In the genomic region with DNA sequence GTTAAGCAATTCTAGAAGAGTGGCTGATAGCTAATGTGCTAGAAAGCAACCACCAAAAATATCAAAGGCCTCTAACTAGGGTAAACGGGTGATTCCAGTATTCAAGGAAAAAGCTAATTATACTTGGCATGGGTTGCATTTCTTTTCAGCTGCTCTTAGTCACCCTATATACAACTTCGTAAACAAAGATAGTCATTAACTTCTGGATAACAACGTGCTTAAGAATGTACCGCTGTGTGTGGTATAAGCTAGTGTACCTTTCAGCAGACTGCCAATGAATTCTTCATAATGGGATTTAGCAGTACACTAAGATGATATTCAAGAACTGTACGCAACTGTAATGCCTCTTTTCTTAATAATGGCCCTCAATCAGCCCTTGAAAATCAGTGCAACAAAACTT, we compare ENCODE assay signal across 26 cellular contexts. TPM values are rescaled to one million over a fixed set of nuclear protein-coding genes. Genes with fewer than 3 reads are reported as not detected.
DNase-seq lines count a peak whose midpoint lies in the region; ATAC-seq and TF ChIP-seq lines count a peak whose summit lies in the region.
"Had no signal": no experiment of that assay in that cellular context is flagged by ENCODE, and none has a peak within 500 bp of the region (broad histone marks: within the 10 kb centered on the region; RNA-seq: fewer than 3 reads in every experiment).

No MANE protein-coding gene starts in this region.

- H3K27ac ChIP-seq in cardiac muscle cell (peak overlapping the region; percentile 51), right cardiac atrium (ENCODE audit: low read length) (no peak overlapping the region), H9 (ENCODE audit: insufficient read length, low read depth, low read length) (no peak overlapping the region)
- H3K27ac ChIP-seq: esophagus muscularis mucosa, pancreas, uterus had no signal

- H3K27me3 ChIP-seq in cardiac muscle cell (no peaks in the 10 kb centered on the region), right cardiac atrium (ENCODE audit: control insufficient read depth, insufficient read depth) (no peaks in the 10 kb centered on the region), H9 (ENCODE audit: insufficient read depth, low read length) (no peaks in the 10 kb centered on the region)
- H3K27me3 ChIP-seq: esophagus muscularis mucosa, MG63, pancreas, uterus had no signal

- no peaks in the 10 kb centered on the region for H3K23me2 ChIP-seq in H9 (ENCODE audit: insufficient read length, low read depth, low read length, poor library complexity, severe bottlenecking)

- no peak overlapping the region for H2BK120ac ChIP-seq in H9 (ENCODE audit: low read depth, low read length, poor library complexity, severe bottlenecking)

- intact Hi-C loops in right cardiac atrium (cut with DNase I), result no loop called here

- H3K79me2 ChIP-seq in H9 (ENCODE audit: insufficient read depth, low read length), result no peaks in the 10 kb centered on the region

- peaks cover 1 to 7% of the 10 kb centered on the region in 2 donors for H3K9me3 Mint-ChIP-seq in effector memory CD8-positive, alpha-beta T cell
- H3K9me3 Mint-ChIP-seq in H9, result peaks cover 6 to 15% of the 10 kb centered on the region in 2 experiments; a peak in 4 of 5 replicates

- H3K27ac Mint-ChIP-seq in effector memory CD8-positive, alpha-beta T cell, result no peak overlapping the region
- H3K27ac Mint-ChIP-seq in H9, result no peak overlapping the region
- H3K27ac Mint-ChIP-seq: T-helper 2 cell treated with Interferon-gamma antibody and Interleukin-4, amounts not matched to agents 5 μg/mL and 100 μg/mL, for 36 hours had no signal

- no peak overlapping the region for H3K4ac ChIP-seq in H9 (ENCODE audit: low read depth, low read length)

- no peak overlapping the region for H3K4me3 Mint-ChIP-seq in effector memory CD8-positive, alpha-beta T cell
- no peak overlapping the region for H3K4me3 Mint-ChIP-seq in H9
- H3K4me3 Mint-ChIP-seq: naive thymus-derived CD8-positive, alpha-beta T cell; T-helper 2 cell treated with Interferon-gamma antibody and Interleukin-4, amounts not matched to agents 5 μg/mL and 100 μg/mL, for 36 hours had no signal

- H2AK5ac ChIP-seq in H9 (ENCODE audit: insufficient read length, low read length), result no peak overlapping the region

- DNase-seq in cardiac muscle cell (ENCODE audit: low read depth in 1 of 2, low spot score in 1 of 2) (no peak), right cardiac atrium (no peak), NCI-H82 (lab: John Stamatoyannopoulos, UW) (peak; percentile 56), epithelial cell of esophagus (ENCODE audit: low read depth) (peak; percentile 22), H9 (no peak)
- no peak for DNase-seq in effector memory CD8-positive, alpha-beta T cell
- DNase-seq: activated CD4-positive, alpha-beta T cell treated with anti-CD3 and anti-CD28 coated beads, Interleukin-2, amount 50 U/mL, for 48 hours; amniotic stem cell; C1 segment of cervical spinal cord; Calu3; effector CD4-positive, alpha-beta T cell; left cardiac atrium; MG63; naive thymus-derived CD8-positive, alpha-beta T cell; NCI-H1436 treated with DMSO at 0.1 percent for 48 hours; NK-92 treated with Interleukin-12 subunit alpha and Interleukin-12 subunit beta, amount 100 ng/mL, for 24 hours; pancreas; SK-N-SH; uterus had no signal

- no peak overlapping the region for H3K14ac ChIP-seq in H9 (ENCODE audit: insufficient read depth, low read length)

- H3K9me3 ChIP-seq in cardiac muscle cell (ENCODE audit: low read depth) (no peaks in the 10 kb centered on the region), right cardiac atrium (ENCODE audit: control insufficient read depth, low read length) (no peaks in the 10 kb centered on the region), H9 (ENCODE audit: control insufficient read depth, low read depth, low read length) (no peaks in the 10 kb centered on the region)
- H3K9me3 ChIP-seq: esophagus muscularis mucosa, pancreas, uterus had no signal

- TF ChIP-seq CTCF in cardiac muscle cell (IDR thresholded peaks at IDR 0.05; ENCODE audit: low read depth, low read length), result no peak
- TF ChIP-seq CTCF in epithelial cell of esophagus (IDR thresholded peaks at IDR 0.05; ENCODE audit: insufficient read depth, low read depth, low read length, missing control alignments), result no peak
- no peak for TF ChIP-seq CTCF in H9 (conservative IDR thresholded peaks at IDR 0.05)

- H3K18ac ChIP-seq in H9 (ENCODE audit: insufficient read length, low read depth, low read length), result no peak overlapping the region

- no peak for ATAC-seq in right cardiac atrium
- no peak for ATAC-seq in effector memory CD8-positive, alpha-beta T cell (replicated peaks)
- ATAC-seq in HG03108 (IDR thresholded peaks at IDR 0.05; ENCODE audit: unreplicated experiment), result no peak
- ATAC-seq in GM21360 (IDR thresholded peaks at IDR 0.05; ENCODE audit: unreplicated experiment), result no peak
- ATAC-seq: HCT116; left cardiac atrium; naive thymus-derived CD8-positive, alpha-beta T cell; pancreas; sciatic nerve had no signal

- no peak overlapping the region for H3K4me3 ChIP-seq in cardiac muscle cell
- no peak overlapping the region for H3K4me3 ChIP-seq in right cardiac atrium (ENCODE audit: low read length)
- H3K4me3 ChIP-seq in epithelial cell of esophagus (ENCODE audit: low read length), result no peak overlapping the region
- H3K4me3 ChIP-seq: esophagus muscularis mucosa, MG63, pancreas, uterus had no signal

- 84% methylated on average over 5 of the region's 5 CpGs for WGBS in right cardiac atrium
- WGBS in H9 (ENCODE audit: extremely low coverage, insufficient read length, low lambda C conversion rate), result no CpG with 5 or more reads among the region's 5 CpGs

- H3K79me1 ChIP-seq in H9 (ENCODE audit: insufficient read depth, low read depth, low read length, poor library complexity, severe bottlenecking), result no peaks in the 10 kb centered on the region

- H2AFZ ChIP-seq in H9 (ENCODE audit: low read length), result no peak overlapping the region

- H3K56ac ChIP-seq in H9 (ENCODE audit: insufficient read length, low read depth, low read length), result no peak overlapping the region

- H4K5ac ChIP-seq in H9 (ENCODE audit: insufficient read length, low read depth, low read length), result no peak overlapping the region

- no peak overlapping the region for H3K23ac ChIP-seq in H9 (ENCODE audit: insufficient read length, low read depth, low read length)

- H3K9ac ChIP-seq in H9 (ENCODE audit: extremely low read depth, insufficient read length, low read length), result no peak overlapping the region
- H3K9ac ChIP-seq: SK-N-SH had no signal

- H3K4me2 ChIP-seq in H9 (ENCODE audit: insufficient read depth, insufficient read length, low read length), result no peak overlapping the region
- H3K4me2 ChIP-seq: SK-N-SH had no signal

- H3K4me1 Mint-ChIP-seq in effector memory CD8-positive, alpha-beta T cell (ENCODE audit: low read depth in 2 of 2), result peaks cover 37 to 47% of the 10 kb centered on the region in 2 donors
- peaks cover 0 to 4% of the 10 kb centered on the region in 2 experiments; a peak in 2 of 4 replicates for H3K4me1 Mint-ChIP-seq in H9

- H3T11ph ChIP-seq in H9 (ENCODE audit: low read length), result no peak overlapping the region

- H3K4me1 ChIP-seq in cardiac muscle cell (ENCODE audit: low read depth), result no peaks in the 10 kb centered on the region
- H3K4me1 ChIP-seq in right cardiac atrium (ENCODE audit: control insufficient read depth, insufficient read depth, low read length), result no peaks in the 10 kb centered on the region
- H3K4me1 ChIP-seq in H9 (ENCODE audit: insufficient read depth, low read length), result no peaks in the 10 kb centered on the region
- H3K4me1 ChIP-seq: esophagus muscularis mucosa, pancreas, uterus had no signal

- H2BK15ac ChIP-seq in H9 (ENCODE audit: low read depth, low read length), result no peak overlapping the region

- H2BK12ac ChIP-seq in H9 (ENCODE audit: insufficient read length, low read depth, low read length), result no peak overlapping the region

- H4K91ac ChIP-seq in H9 (ENCODE audit: insufficient read length, low read depth, low read length), result no peak overlapping the region

- peaks cover 63% of the 10 kb centered on the region for H3K36me3 Mint-ChIP-seq in effector memory CD8-positive, alpha-beta T cell (ENCODE audit: insufficient read depth)
- H3K36me3 Mint-ChIP-seq in H9 (ENCODE audit: insufficient read depth in 1 of 3, low read depth in 3 of 3), result peaks cover 45 to 90% (median 79%) of the 10 kb centered on the region in 3 experiments

- H3K27me3 Mint-ChIP-seq in effector memory CD8-positive, alpha-beta T cell, result no peaks in the 10 kb centered on the region
- no peaks in the 10 kb centered on the region for H3K27me3 Mint-ChIP-seq in H9 (ENCODE audit: low read depth)
- H3K27me3 Mint-ChIP-seq: naive thymus-derived CD8-positive, alpha-beta T cell had no signal

- H4K20me1 ChIP-seq in H9 (ENCODE audit: control insufficient read depth, insufficient read depth, insufficient read length), result no peaks in the 10 kb centered on the region

- H3K36me3 ChIP-seq in cardiac muscle cell, result peaks cover 57% of the 10 kb centered on the region
- H3K36me3 ChIP-seq: uterus had no signal

- no peak overlapping the region for H4K8ac ChIP-seq in H9 (replicated peaks; ENCODE audit: insufficient read length, low read depth, low read length)

- no peak overlapping the region for H2BK5ac ChIP-seq in H9 (ENCODE audit: insufficient read length, low read length)

- no peak overlapping the region for H2BK20ac ChIP-seq in H9 (ENCODE audit: low read depth, low read length, poor library complexity, severe bottlenecking)

RNA-seq across cellular contexts. Expression of gene SLC6A13, which starts 42.2 kb away (rescaled TPM):
- total RNA-seq in cardiac muscle cell (2.2 and 2.3 TPM in 2 replicates), right cardiac atrium (1 to 10 TPM; 2.6 to 5.8 (median 3.6) TPM), H9 (2021) (not detected in 2 replicates)
- polyA plus RNA-seq in cardiac muscle cell (0.34 and 3.8 TPM in 2 replicates), right cardiac atrium (2.1 TPM)
- total RNA-seq: esophagus muscularis mucosa, mesenteric fat pad had no signal

Comparison
In these comparisons a context has a peak if more than half of its experiments do, and no peak if none do; other contexts are left out.
1. DNase-seq: peak in NCI-H82 (single experiment) and epithelial cell of esophagus (single experiment); none in cardiac muscle cell (0 of 2), right cardiac atrium (0 of 3), effector memory CD8-positive, alpha-beta T cell (0 of 3) and H9 (single experiment).